11 cellular contexts compared by ENCODE assay signal in the genomic region with DNA sequence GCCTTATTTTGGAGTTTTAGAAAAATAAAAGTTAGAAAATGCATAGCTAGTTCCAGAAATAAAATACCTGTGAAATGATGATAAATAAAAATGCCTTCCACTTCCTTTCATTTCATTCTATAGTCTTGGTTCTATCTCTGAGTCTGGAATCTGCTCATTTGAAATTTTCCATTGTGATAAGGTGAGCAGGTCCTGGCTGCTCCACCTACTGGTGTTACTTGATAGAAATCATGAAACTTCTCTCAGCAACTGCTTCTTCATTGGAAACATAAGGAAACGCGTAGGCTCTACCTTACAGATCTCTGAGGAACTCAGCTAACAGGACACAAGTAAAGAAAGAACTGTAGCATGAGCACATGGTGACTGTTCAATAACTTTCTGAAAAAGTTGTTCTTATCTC.
DNase-seq lines count a peak whose midpoint lies in the region; ATAC-seq and TF ChIP-seq lines count a peak whose summit lies in the region.
"Had no signal": no experiment of that assay in that cellular context is flagged by ENCODE, and none has a peak within 500 bp of the region (broad histone marks: within the 10 kb centered on the region; RNA-seq: fewer than 3 reads in every experiment).

No MANE protein-coding gene starts in this region.

- no peak overlapping the region for H2BK15ac ChIP-seq in IMR-90 (ENCODE audit: low read depth, low read length)

- H2AK5ac ChIP-seq in IMR-90 (ENCODE audit: low read depth, low read length): no peak overlapping the region

- H3K18ac ChIP-seq in IMR-90 (ENCODE audit: low read depth, low read length): no peak overlapping the region

- H2BK5ac ChIP-seq in IMR-90 (ENCODE audit: low read depth, low read length, poor library complexity, severe bottlenecking): no peak overlapping the region

- no peak for TF ChIP-seq POLR2A in IMR-90 (IDR thresholded peaks at IDR 0.05; ENCODE audit: low read depth, low read length)

- no peaks in the 10 kb centered on the region for H3F3A ChIP-seq in neural progenitor cell (ENCODE audit: low read depth)

- H3K79me2 ChIP-seq in neural progenitor cell (ENCODE audit: low read depth): no peaks in the 10 kb centered on the region

- H3K9ac ChIP-seq in IMR-90 (ENCODE audit: low read depth, low read length): no peak overlapping the region
- no peak overlapping the region for H3K9ac ChIP-seq in neural progenitor cell

- H3K14ac ChIP-seq in IMR-90 (replicated peaks; ENCODE audit: low read depth, low read length): no peak overlapping the region

- no peak overlapping the region for H2BK120ac ChIP-seq in IMR-90 (ENCODE audit: low read depth, low read length)

- H3K4me3 Mint-ChIP-seq in neural progenitor cell: no peak overlapping the region
- H3K4me3 Mint-ChIP-seq: activated CD4-positive, alpha-beta memory T cell treated with anti-CD3 and anti-CD28 coated beads for 36 hours; stimulated activated naive CD8-positive, alpha-beta T cell treated with anti-CD3 and anti-CD28 coated beads, Interleukin-15, Interleukin-2, amounts not matched to agents 100 ng/mL and 50 ng/mL, for 24 hours had no signal

- H3K27me3 Mint-ChIP-seq in neural progenitor cell (ENCODE audit: insufficient read depth, low read depth): no peaks in the 10 kb centered on the region

- WGBS in IMR-90 (ENCODE audit: extremely low coverage in 2 of 2, insufficient read length in 1 of 2), 2 experiments: no CpG with 5 or more reads among the region's 2 CpGs

- H3K27ac Mint-ChIP-seq in neural progenitor cell: no peak overlapping the region
- H3K27ac Mint-ChIP-seq: activated CD4-positive, alpha-beta memory T cell treated with anti-CD3 and anti-CD28 coated beads for 36 hours; stimulated activated naive CD8-positive, alpha-beta T cell treated with anti-CD3 and anti-CD28 coated beads, Interleukin-15, Interleukin-2, amounts not matched to agents 100 ng/mL and 50 ng/mL, for 24 hours had no signal

- no peak overlapping the region for H3K56ac ChIP-seq in IMR-90 (ENCODE audit: extremely low read depth, insufficient read depth, low read length)

- ATAC-seq in IMR-90 (ENCODE audit: low read depth) (no peak), HG03039 (IDR thresholded peaks at IDR 0.05; ENCODE audit: unreplicated experiment) (no peak)

- in situ Hi-C loops in IMR-90 (cut with MboI; ENCODE audit: low sequenced_read_pairs): no loop called here
- in situ Hi-C loops in brain microvascular endothelial cell (cut with HindIII; ENCODE audit: low pct_ligation_motif_present, low sequenced_read_pairs): no loop called here

- no peak overlapping the region for H2AFZ ChIP-seq in IMR-90 (replicated peaks; ENCODE audit: low read length, poor library complexity)
- H2AFZ ChIP-seq in neural progenitor cell (replicated peaks): no peak overlapping the region

- H3K27ac ChIP-seq in IMR-90 (ENCODE audit: insufficient read depth, low read length) (no peak overlapping the region), brain microvascular endothelial cell (no peak overlapping the region), neural progenitor cell (no peak overlapping the region)
- H3K27ac ChIP-seq: esophagus squamous epithelium had no signal

- H3K79me1 ChIP-seq in IMR-90 (ENCODE audit: low read depth in 1 of 2, low read length in 2 of 2): no peaks in the 10 kb centered on the region

- H3K27me3 ChIP-seq in IMR-90 (ENCODE audit: control insufficient read depth, insufficient read depth, low read length): no peaks in the 10 kb centered on the region
- no peaks in the 10 kb centered on the region for H3K27me3 ChIP-seq in brain microvascular endothelial cell (replicated peaks)
- H3K27me3 ChIP-seq in neural progenitor cell: no peaks in the 10 kb centered on the region
- H3K27me3 ChIP-seq: esophagus squamous epithelium had no signal

- CTCF ChIA-PET in IMR-90 (lab: Yijun Ruan, JAX): no interaction called here

- BruUV-seq in IMR-90 (replicated peaks; lab: Mats Ljungman, UMichigan): no TSS peak

- H3K9me3 ChIP-seq in IMR-90 (ENCODE audit: control insufficient read depth, insufficient read depth, low read length) (no peaks in the 10 kb centered on the region), neural progenitor cell (ENCODE audit: low read depth) (no peaks in the 10 kb centered on the region)
- H3K9me3 ChIP-seq: esophagus squamous epithelium had no signal

- TF ChIP-seq CTCF in GM12874 (IDR thresholded peaks at IDR 0.05; ENCODE audit: insufficient read depth, low read depth, low read length) (peak; percentile 39; the same call in 1 of the 2 replicates), IMR-90 (conservative IDR thresholded peaks at IDR 0.05; ENCODE audit: low read depth, low read length) (0 out of 2 replicates have a peak, but pooled peaks have one; percentile 4), brain microvascular endothelial cell (IDR thresholded peaks at IDR 0.05; ENCODE audit: low read depth, low read length, missing control alignments) (peak; percentile 61), neural progenitor cell (IDR thresholded peaks at IDR 0.05) (peak; percentile 60)

- no peak overlapping the region for H4K91ac ChIP-seq in IMR-90 (ENCODE audit: insufficient read depth, low read depth, low read length)

- H2AK9ac ChIP-seq in IMR-90 (replicated peaks; ENCODE audit: low read depth, low read length, poor library complexity): no peak overlapping the region

- H3K9me1 ChIP-seq in IMR-90 (ENCODE audit: insufficient read depth, low read length): no peaks in the 10 kb centered on the region

- H3K36me3 ChIP-seq in IMR-90 (ENCODE audit: control insufficient read depth, insufficient read depth, low read length) (no peaks in the 10 kb centered on the region), brain microvascular endothelial cell (replicated peaks) (no peaks in the 10 kb centered on the region), neural progenitor cell (no peaks in the 10 kb centered on the region)
- H3K36me3 ChIP-seq: esophagus squamous epithelium had no signal

- H4K8ac ChIP-seq in IMR-90 (ENCODE audit: low read depth in 2 of 2, low read length in 2 of 2): no peak overlapping the region

- H3K23ac ChIP-seq in IMR-90 (ENCODE audit: low read depth, low read length): no peak overlapping the region

- TF ChIP-seq RAD21 in IMR-90 (IDR thresholded peaks at IDR 0.05; ENCODE audit: low read length): no peak

- no peak overlapping the region for H3K4ac ChIP-seq in IMR-90 (ENCODE audit: low read depth, low read length)

- dilution Hi-C loops in IMR-90 (cut with HindIII; ENCODE audit: low sequenced_read_pairs, unreplicated experiment): no loop called here

- H3K4me2 ChIP-seq in IMR-90 (ENCODE audit: low read depth, low read length): no peak overlapping the region
- no peak overlapping the region for H3K4me2 ChIP-seq in neural progenitor cell

- no peaks in the 10 kb centered on the region for H3K36me3 Mint-ChIP-seq in neural progenitor cell
- H3K36me3 Mint-ChIP-seq: activated CD4-positive, alpha-beta memory T cell treated with anti-CD3 and anti-CD28 coated beads for 36 hours had no signal

- H4K20me1 ChIP-seq in IMR-90 (ENCODE audit: insufficient read depth, low read length): no peaks in the 10 kb centered on the region
- no peaks in the 10 kb centered on the region for H4K20me1 ChIP-seq in neural progenitor cell (ENCODE audit: low read depth)

- no peak overlapping the region for H2BK20ac ChIP-seq in IMR-90 (ENCODE audit: low read depth, low read length)

- peaks cover 4% of the 10 kb centered on the region for H3K4me1 Mint-ChIP-seq in neural progenitor cell

- POLR2A ChIA-PET in IMR-90 (lab: Charles Lee; ENCODE audit: unreplicated experiment): no interaction called here

- H3K4me3 ChIP-seq in IMR-90 (ENCODE audit: insufficient read depth, low read depth, low read length) (no peak overlapping the region), brain microvascular endothelial cell (ENCODE audit: low read depth, low read length) (no peak overlapping the region), neural progenitor cell (no peak overlapping the region)
- H3K4me3 ChIP-seq: esophagus squamous epithelium had no signal

- no peak for DNase-seq in IMR-90
- peak; percentile 6 for DNase-seq in brain microvascular endothelial cell
- peak; percentile 50 for DNase-seq in neural progenitor cell (ENCODE audit: low spot score)
- DNase-seq in medulla oblongata (ENCODE audit: extremely low spot score): no peak
- DNase-seq in NCI-H446 (lab: John Stamatoyannopoulos, UW): no peak
- DNase-seq: activated CD4-positive, alpha-beta memory T cell treated with anti-CD3 and anti-CD28 coated beads for 36 hours; esophagus squamous epithelium; retina had no signal

- H4K5ac ChIP-seq in IMR-90 (ENCODE audit: low read depth, low read length): no peak overlapping the region

- no peaks in the 10 kb centered on the region for H3K9me3 Mint-ChIP-seq in neural progenitor cell
- H3K9me3 Mint-ChIP-seq: activated CD4-positive, alpha-beta memory T cell treated with anti-CD3 and anti-CD28 coated beads for 36 hours; stimulated activated naive CD8-positive, alpha-beta T cell treated with anti-CD3 and anti-CD28 coated beads, Interleukin-15, Interleukin-2, amounts not matched to agents 100 ng/mL and 50 ng/mL, for 24 hours had no signal

- no peaks in the 10 kb centered on the region for H3K4me1 ChIP-seq in IMR-90 (ENCODE audit: control insufficient read depth, insufficient read depth, low read length)
- no peaks in the 10 kb centered on the region for H3K4me1 ChIP-seq in neural progenitor cell
- H3K4me1 ChIP-seq: esophagus squamous epithelium had no signal

- intact Hi-C loops in IMR-90 (cut with micrococcal nuclease): no loop called here

TF ChIP-seq in IMR-90, 13 proteins besides CTCF, POLR2A, EP300 and RAD21 (continues in another document):
- TF ChIP-seq RFX5 (IDR thresholded peaks at IDR 0.05; ENCODE audit: low read depth, low read length) (no peak), NFE2L2 (IDR thresholded peaks at IDR 0.05; ENCODE audit: low read depth, low read length) (no peak), FOS (IDR thresholded peaks at IDR 0.05; ENCODE audit: low read depth, low read length) (no peak), SMC3 (IDR thresholded peaks at IDR 0.05; ENCODE audit: low read depth, low read length) (no peak), CEBPB (IDR thresholded peaks at IDR 0.05; ENCODE audit: low read depth, low read length) (no peak), BHLHE40 (IDR thresholded peaks at IDR 0.05; ENCODE audit: low read depth, low read length) (no peak), CHD1 (IDR thresholded peaks at IDR 0.05; ENCODE audit: low read depth, low read length) (no peak), RCOR1 (IDR thresholded peaks at IDR 0.05; ENCODE audit: insufficient replicate concordance, low read length) (no peak), MXI1 (IDR thresholded peaks at IDR 0.05; ENCODE audit: borderline replicate concordance, low read depth, low read length) (no peak), MAFK (IDR thresholded peaks at IDR 0.05; ENCODE audit: low read depth, low read length) (no peak)
- TF ChIP-seq, protein P1, sequence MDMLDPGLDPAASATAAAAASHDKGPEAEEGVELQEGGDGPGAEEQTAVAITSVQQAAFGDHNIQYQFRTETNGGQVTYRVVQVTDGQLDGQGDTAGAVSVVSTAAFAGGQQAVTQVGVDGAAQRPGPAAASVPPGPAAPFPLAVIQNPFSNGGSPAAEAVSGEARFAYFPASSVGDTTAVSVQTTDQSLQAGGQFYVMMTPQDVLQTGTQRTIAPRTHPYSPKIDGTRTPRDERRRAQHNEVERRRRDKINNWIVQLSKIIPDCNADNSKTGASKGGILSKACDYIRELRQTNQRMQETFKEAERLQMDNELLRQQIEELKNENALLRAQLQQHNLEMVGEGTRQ (IDR thresholded peaks at IDR 0.05; ENCODE audit: low read depth, low read length): no peak

Comparison
In these comparisons a context has a peak if more than half of its experiments do, and no peak if none do; other contexts are left out.
1. CTCF ChIP-seq: peak in every context shown above with its lines; median percentile 61 in brain microvascular endothelial cell; 60 in neural progenitor cell; 39 in GM12874; 4 in IMR-90.
2. DNase-seq: peak in brain microvascular endothelial cell (single experiment) and neural progenitor cell (single experiment); none in IMR-90 (single experiment), medulla oblongata (single experiment) and NCI-H446 (0 of 2).